In the genomic region with DNA sequence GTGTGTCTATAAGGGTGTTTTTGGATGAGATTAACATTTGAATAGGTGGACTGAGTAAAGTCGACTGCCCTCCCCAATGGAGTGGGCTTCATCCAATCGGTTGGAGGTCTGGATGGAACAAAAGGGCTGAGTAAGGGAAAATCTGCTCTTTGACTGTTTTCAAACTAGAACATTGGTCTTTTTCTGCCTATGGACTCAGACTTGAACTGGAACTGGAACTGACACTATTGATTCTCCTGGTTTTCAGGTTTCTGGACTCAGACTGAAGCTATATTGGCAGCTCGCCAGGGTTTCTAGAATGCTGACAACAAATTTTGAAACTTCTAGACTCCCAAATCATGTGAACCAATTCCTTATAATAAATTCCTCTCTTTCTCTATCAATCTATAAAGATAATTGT, we compare ENCODE assay signal across 3 cellular contexts.
TF ChIP-seq lines count a peak whose summit lies in the region.

No MANE protein-coding gene starts in this region.

TF ChIP-seq in IMR-90, 13 proteins besides CTCF, POLR2A, EP300 and RAD21:
- TF ChIP-seq FOS (IDR thresholded peaks at IDR 0.05; ENCODE audit: low read depth, low read length) (no peak), NFE2L2 (IDR thresholded peaks at IDR 0.05; ENCODE audit: low read depth, low read length) (no peak), MAFK (IDR thresholded peaks at IDR 0.05; ENCODE audit: low read depth, low read length) (0 out of 2 replicates have a peak, but pooled peaks have one; percentile 19), BHLHE40 (IDR thresholded peaks at IDR 0.05; ENCODE audit: low read depth, low read length) (no peak), CHD1 (IDR thresholded peaks at IDR 0.05; ENCODE audit: low read depth, low read length) (no peak), RFX5 (IDR thresholded peaks at IDR 0.05; ENCODE audit: low read depth, low read length) (no peak)
- TF ChIP-seq, protein P1, sequence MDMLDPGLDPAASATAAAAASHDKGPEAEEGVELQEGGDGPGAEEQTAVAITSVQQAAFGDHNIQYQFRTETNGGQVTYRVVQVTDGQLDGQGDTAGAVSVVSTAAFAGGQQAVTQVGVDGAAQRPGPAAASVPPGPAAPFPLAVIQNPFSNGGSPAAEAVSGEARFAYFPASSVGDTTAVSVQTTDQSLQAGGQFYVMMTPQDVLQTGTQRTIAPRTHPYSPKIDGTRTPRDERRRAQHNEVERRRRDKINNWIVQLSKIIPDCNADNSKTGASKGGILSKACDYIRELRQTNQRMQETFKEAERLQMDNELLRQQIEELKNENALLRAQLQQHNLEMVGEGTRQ (IDR thresholded peaks at IDR 0.05; ENCODE audit: low read depth, low read length), result no peak
- TF ChIP-seq, protein P2, sequence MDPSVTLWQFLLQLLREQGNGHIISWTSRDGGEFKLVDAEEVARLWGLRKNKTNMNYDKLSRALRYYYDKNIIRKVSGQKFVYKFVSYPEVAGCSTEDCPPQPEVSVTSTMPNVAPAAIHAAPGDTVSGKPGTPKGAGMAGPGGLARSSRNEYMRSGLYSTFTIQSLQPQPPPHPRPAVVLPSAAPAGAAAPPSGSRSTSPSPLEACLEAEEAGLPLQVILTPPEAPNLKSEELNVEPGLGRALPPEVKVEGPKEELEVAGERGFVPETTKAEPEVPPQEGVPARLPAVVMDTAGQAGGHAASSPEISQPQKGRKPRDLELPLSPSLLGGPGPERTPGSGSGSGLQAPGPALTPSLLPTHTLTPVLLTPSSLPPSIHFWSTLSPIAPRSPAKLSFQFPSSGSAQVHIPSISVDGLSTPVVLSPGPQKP (IDR thresholded peaks at IDR 0.05; ENCODE audit: borderline replicate concordance, low read depth, low read length), result no peak
TF ChIP-seq in IMR-90: peak in this region for 1.

TF ChIP-seq in H1, 55 proteins besides CTCF, POLR2A, EP300 and RAD21:
- TF ChIP-seq BACH1 (IDR thresholded peaks at IDR 0.05; ENCODE audit: low read length) (no peak), SUZ12 (IDR thresholded peaks at IDR 0.05; ENCODE audit: low read length) (no peak), HDAC6 (IDR thresholded peaks at IDR 0.05; ENCODE audit: low read depth, low read length) (no peak), KDM1A (IDR thresholded peaks at IDR 0.05; ENCODE audit: borderline replicate concordance, low read length) (no peak), MAFK (IDR thresholded peaks at IDR 0.05; ENCODE audit: low read depth, low read length) (0 out of 2 replicates have a peak, but pooled peaks have one; percentile 19)

TF ChIP-seq in HepG2, 621 proteins besides CTCF, POLR2A, EP300 and RAD21:
- no peak for TF ChIP-seq ZNF564 (CRISPR knock-in tag; IDR thresholded peaks at IDR 0.05)
- TF ChIP-seq MAFF (IDR thresholded peaks at IDR 0.05; ENCODE audit: low read depth, low read length), result peak; percentile 60; the same call in 1 of the 2 replicates
- no peak for TF ChIP-seq ZNF7 (CRISPR knock-in tag; IDR thresholded peaks at IDR 0.05)
- no peak for TF ChIP-seq ZNF773 (CRISPR knock-in tag; IDR thresholded peaks at IDR 0.05; ENCODE audit: borderline replicate concordance)
- TF ChIP-seq ISL2 (CRISPR knock-in tag; IDR thresholded peaks at IDR 0.05), result no peak
- peak; percentile 40 to 79 for TF ChIP-seq MAFK (conservative IDR thresholded peaks at IDR 0.05 in 1 of 2, IDR thresholded peaks at IDR 0.05 in 1 of 2; ENCODE audit: low read length in 2 of 2)
- TF ChIP-seq ZNF589 (CRISPR knock-in tag; conservative IDR thresholded peaks at IDR 0.05), result no peak
